Comparison of ENCODE assay signal across 1 cellular context in the genomic region with DNA sequence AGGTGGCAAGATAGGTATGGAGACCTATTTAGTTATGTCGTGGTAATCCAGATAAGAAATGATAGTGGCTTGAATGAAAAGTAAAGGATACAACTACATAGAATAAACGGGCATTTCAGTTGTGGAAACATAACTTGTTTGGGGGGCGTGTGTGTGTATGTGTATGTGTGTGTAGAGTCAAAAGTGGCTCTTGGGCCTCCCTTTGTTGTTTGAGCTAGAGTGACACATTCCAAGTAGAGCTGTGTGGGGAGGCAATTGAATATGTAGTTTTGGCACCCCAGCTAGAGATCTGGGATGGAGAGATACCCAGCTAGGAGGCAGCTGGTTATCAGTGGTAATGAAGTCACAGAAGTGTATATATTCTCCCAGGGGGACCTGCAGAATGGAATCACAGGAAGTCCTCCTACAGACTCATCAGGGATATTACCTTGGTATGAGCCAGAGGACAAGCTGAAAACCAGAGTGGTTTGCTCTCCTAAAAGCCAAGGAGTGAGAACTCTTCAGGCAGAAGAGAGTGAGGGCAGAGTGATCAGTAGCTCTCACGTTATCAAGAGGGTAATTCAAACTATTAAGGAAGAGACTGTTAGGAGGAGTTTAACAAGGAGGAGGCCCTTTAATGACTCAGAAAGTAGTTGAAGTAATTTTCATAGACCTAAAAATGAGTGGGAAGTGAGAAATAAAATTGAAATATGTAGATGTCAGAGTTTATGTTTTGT.
TF ChIP-seq lines count a peak whose summit lies in the region.

No MANE protein-coding gene starts in this region.

TF ChIP-seq in K562, 482 proteins besides CTCF, POLR2A, EP300 and RAD21 (continued from another document and continues in another):
- no peak for TF ChIP-seq CHD4 (IDR thresholded peaks at IDR 0.05; ENCODE audit: insufficient read depth, insufficient replicate concordance, low read depth, low read length, poor library complexity, severe bottlenecking)
- peak; percentile 81 for TF ChIP-seq JUND (IDR thresholded peaks at IDR 0.05; ENCODE audit: borderline replicate concordance, low read depth, low read length)
- TF ChIP-seq JUND (tag; IDR thresholded peaks at IDR 0.05; ENCODE audit: borderline replicate concordance, low read depth, low read length): peak; percentile 71; the same call in 1 of the 3 replicates
- TF ChIP-seq, protein P1, sequence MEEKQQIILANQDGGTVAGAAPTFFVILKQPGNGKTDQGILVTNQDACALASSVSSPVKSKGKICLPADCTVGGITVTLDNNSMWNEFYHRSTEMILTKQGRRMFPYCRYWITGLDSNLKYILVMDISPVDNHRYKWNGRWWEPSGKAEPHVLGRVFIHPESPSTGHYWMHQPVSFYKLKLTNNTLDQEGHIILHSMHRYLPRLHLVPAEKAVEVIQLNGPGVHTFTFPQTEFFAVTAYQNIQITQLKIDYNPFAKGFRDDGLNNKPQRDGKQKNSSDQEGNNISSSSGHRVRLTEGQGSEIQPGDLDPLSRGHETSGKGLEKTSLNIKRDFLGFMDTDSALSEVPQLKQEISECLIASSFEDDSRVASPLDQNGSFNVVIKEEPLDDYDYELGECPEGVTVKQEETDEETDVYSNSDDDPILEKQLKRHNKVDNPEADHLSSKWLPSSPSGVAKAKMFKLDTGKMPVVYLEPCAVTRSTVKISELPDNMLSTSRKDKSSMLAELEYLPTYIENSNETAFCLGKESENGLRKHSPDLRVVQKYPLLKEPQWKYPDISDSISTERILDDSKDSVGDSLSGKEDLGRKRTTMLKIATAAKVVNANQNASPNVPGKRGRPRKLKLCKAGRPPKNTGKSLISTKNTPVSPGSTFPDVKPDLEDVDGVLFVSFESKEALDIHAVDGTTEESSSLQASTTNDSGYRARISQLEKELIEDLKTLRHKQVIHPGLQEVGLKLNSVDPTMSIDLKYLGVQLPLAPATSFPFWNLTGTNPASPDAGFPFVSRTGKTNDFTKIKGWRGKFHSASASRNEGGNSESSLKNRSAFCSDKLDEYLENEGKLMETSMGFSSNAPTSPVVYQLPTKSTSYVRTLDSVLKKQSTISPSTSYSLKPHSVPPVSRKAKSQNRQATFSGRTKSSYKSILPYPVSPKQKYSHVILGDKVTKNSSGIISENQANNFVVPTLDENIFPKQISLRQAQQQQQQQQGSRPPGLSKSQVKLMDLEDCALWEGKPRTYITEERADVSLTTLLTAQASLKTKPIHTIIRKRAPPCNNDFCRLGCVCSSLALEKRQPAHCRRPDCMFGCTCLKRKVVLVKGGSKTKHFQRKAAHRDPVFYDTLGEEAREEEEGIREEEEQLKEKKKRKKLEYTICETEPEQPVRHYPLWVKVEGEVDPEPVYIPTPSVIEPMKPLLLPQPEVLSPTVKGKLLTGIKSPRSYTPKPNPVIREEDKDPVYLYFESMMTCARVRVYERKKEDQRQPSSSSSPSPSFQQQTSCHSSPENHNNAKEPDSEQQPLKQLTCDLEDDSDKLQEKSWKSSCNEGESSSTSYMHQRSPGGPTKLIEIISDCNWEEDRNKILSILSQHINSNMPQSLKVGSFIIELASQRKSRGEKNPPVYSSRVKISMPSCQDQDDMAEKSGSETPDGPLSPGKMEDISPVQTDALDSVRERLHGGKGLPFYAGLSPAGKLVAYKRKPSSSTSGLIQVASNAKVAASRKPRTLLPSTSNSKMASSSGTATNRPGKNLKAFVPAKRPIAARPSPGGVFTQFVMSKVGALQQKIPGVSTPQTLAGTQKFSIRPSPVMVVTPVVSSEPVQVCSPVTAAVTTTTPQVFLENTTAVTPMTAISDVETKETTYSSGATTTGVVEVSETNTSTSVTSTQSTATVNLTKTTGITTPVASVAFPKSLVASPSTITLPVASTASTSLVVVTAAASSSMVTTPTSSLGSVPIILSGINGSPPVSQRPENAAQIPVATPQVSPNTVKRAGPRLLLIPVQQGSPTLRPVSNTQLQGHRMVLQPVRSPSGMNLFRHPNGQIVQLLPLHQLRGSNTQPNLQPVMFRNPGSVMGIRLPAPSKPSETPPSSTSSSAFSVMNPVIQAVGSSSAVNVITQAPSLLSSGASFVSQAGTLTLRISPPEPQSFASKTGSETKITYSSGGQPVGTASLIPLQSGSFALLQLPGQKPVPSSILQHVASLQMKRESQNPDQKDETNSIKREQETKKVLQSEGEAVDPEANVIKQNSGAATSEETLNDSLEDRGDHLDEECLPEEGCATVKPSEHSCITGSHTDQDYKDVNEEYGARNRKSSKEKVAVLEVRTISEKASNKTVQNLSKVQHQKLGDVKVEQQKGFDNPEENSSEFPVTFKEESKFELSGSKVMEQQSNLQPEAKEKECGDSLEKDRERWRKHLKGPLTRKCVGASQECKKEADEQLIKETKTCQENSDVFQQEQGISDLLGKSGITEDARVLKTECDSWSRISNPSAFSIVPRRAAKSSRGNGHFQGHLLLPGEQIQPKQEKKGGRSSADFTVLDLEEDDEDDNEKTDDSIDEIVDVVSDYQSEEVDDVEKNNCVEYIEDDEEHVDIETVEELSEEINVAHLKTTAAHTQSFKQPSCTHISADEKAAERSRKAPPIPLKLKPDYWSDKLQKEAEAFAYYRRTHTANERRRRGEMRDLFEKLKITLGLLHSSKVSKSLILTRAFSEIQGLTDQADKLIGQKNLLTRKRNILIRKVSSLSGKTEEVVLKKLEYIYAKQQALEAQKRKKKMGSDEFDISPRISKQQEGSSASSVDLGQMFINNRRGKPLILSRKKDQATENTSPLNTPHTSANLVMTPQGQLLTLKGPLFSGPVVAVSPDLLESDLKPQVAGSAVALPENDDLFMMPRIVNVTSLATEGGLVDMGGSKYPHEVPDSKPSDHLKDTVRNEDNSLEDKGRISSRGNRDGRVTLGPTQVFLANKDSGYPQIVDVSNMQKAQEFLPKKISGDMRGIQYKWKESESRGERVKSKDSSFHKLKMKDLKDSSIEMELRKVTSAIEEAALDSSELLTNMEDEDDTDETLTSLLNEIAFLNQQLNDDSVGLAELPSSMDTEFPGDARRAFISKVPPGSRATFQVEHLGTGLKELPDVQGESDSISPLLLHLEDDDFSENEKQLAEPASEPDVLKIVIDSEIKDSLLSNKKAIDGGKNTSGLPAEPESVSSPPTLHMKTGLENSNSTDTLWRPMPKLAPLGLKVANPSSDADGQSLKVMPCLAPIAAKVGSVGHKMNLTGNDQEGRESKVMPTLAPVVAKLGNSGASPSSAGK (IDR thresholded peaks at IDR 0.05): no peak
- peak; percentile 69 for TF ChIP-seq ETV1 (tag; conservative IDR thresholded peaks at IDR 0.05; ENCODE audit: low read depth)
- no peak for TF ChIP-seq RBM22 (IDR thresholded peaks at IDR 0.05; ENCODE audit: low read depth, low read length, poor library complexity, severe bottlenecking)
- TF ChIP-seq, protein P2, sequence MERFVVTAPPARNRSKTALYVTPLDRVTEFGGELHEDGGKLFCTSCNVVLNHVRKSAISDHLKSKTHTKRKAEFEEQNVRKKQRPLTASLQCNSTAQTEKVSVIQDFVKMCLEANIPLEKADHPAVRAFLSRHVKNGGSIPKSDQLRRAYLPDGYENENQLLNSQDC (CRISPR knock-in tag; IDR thresholded peaks at IDR 0.05): no peak
- no peak; the same call in 1 of the 2 replicates for TF ChIP-seq E2F1 (CRISPR knock-in tag; IDR thresholded peaks at IDR 0.05)
- no peak for TF ChIP-seq ZNF354B (CRISPR knock-in tag; IDR thresholded peaks at IDR 0.05)
- TF ChIP-seq, protein P3, sequence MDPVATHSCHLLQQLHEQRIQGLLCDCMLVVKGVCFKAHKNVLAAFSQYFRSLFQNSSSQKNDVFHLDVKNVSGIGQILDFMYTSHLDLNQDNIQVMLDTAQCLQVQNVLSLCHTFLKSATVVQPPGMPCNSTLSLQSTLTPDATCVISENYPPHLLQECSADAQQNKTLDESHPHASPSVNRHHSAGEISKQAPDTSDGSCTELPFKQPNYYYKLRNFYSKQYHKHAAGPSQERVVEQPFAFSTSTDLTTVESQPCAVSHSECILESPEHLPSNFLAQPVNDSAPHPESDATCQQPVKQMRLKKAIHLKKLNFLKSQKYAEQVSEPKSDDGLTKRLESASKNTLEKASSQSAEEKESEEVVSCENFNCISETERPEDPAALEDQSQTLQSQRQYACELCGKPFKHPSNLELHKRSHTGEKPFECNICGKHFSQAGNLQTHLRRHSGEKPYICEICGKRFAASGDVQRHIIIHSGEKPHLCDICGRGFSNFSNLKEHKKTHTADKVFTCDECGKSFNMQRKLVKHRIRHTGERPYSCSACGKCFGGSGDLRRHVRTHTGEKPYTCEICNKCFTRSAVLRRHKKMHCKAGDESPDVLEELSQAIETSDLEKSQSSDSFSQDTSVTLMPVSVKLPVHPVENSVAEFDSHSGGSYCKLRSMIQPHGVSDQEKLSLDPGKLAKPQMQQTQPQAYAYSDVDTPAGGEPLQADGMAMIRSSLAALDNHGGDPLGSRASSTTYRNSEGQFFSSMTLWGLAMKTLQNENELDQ (CRISPR knock-in tag; IDR thresholded peaks at IDR 0.05; ENCODE audit: borderline replicate concordance): no peak
- TF ChIP-seq, protein P4, sequence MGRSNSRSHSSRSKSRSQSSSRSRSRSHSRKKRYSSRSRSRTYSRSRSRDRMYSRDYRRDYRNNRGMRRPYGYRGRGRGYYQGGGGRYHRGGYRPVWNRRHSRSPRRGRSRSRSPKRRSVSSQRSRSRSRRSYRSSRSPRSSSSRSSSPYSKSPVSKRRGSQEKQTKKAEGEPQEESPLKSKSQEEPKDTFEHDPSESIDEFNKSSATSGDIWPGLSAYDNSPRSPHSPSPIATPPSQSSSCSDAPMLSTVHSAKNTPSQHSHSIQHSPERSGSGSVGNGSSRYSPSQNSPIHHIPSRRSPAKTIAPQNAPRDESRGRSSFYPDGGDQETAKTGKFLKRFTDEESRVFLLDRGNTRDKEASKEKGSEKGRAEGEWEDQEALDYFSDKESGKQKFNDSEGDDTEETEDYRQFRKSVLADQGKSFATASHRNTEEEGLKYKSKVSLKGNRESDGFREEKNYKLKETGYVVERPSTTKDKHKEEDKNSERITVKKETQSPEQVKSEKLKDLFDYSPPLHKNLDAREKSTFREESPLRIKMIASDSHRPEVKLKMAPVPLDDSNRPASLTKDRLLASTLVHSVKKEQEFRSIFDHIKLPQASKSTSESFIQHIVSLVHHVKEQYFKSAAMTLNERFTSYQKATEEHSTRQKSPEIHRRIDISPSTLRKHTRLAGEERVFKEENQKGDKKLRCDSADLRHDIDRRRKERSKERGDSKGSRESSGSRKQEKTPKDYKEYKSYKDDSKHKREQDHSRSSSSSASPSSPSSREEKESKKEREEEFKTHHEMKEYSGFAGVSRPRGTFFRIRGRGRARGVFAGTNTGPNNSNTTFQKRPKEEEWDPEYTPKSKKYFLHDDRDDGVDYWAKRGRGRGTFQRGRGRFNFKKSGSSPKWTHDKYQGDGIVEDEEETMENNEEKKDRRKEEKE (IDR thresholded peaks at IDR 0.05; ENCODE audit: borderline replicate concordance in 1 of 2, control insufficient read depth in 1 of 2, low read depth in 2 of 2, low read length in 1 of 2): peak in 1 of 2 experiments; percentile 87; a peak in 1 of 4 replicates
- peak; percentile 78; the same call in 1 of the 2 replicates for TF ChIP-seq RNF2 (IDR thresholded peaks at IDR 0.05)
- no peak for TF ChIP-seq TEAD2 (tag; IDR thresholded peaks at IDR 0.05)
- TF ChIP-seq, protein P5, sequence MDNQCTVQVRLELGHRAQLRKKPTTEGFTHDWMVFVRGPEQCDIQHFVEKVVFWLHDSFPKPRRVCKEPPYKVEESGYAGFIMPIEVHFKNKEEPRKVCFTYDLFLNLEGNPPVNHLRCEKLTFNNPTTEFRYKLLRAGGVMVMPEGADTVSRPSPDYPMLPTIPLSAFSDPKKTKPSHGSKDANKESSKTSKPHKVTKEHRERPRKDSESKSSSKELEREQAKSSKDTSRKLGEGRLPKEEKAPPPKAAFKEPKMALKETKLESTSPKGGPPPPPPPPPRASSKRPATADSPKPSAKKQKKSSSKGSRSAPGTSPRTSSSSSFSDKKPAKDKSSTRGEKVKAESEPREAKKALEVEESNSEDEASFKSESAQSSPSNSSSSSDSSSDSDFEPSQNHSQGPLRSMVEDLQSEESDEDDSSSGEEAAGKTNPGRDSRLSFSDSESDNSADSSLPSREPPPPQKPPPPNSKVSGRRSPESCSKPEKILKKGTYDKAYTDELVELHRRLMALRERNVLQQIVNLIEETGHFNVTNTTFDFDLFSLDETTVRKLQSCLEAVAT (IDR thresholded peaks at IDR 0.05): peak; percentile 70 to 84; a peak in 3 of 4 replicates
- TF ChIP-seq MAFG (tag; conservative IDR thresholded peaks at IDR 0.05): no peak
- 0 out of 2 replicates have a peak, but pooled peaks have one; percentile 20 for TF ChIP-seq MYC (IDR thresholded peaks at IDR 0.05; ENCODE audit: low read depth, low read length)
- TF ChIP-seq MYC (CRISPR knock-in tag; IDR thresholded peaks at IDR 0.05; ENCODE audit: borderline replicate concordance, low read depth): no peak
- peak; percentile 86; the same call in 1 of the 2 replicates for TF ChIP-seq ZKSCAN8 (CRISPR knock-in tag; IDR thresholded peaks at IDR 0.05)
- no peak for TF ChIP-seq ZBTB5 (IDR thresholded peaks at IDR 0.05)
- no peak for TF ChIP-seq RFX5 (IDR thresholded peaks at IDR 0.05; ENCODE audit: low read depth, low read length)
- TF ChIP-seq NFRKB (IDR thresholded peaks at IDR 0.05; ENCODE audit: low read depth): no peak; the same call in 1 of the 2 replicates
- TF ChIP-seq ZNF436 (CRISPR knock-in tag; IDR thresholded peaks at IDR 0.05): no peak
- TF ChIP-seq PTBP1 (IDR thresholded peaks at IDR 0.05; ENCODE audit: low read depth, low read length): no peak
- TF ChIP-seq, protein P6, sequence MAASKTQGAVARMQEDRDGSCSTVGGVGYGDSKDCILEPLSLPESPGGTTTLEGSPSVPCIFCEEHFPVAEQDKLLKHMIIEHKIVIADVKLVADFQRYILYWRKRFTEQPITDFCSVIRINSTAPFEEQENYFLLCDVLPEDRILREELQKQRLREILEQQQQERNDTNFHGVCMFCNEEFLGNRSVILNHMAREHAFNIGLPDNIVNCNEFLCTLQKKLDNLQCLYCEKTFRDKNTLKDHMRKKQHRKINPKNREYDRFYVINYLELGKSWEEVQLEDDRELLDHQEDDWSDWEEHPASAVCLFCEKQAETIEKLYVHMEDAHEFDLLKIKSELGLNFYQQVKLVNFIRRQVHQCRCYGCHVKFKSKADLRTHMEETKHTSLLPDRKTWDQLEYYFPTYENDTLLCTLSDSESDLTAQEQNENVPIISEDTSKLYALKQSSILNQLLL (CRISPR knock-in tag; IDR thresholded peaks at IDR 0.05; ENCODE audit: borderline replicate concordance): no peak
- TF ChIP-seq FOS (IDR thresholded peaks at IDR 0.05; ENCODE audit: extremely low read depth, insufficient read length): no peak
- TF ChIP-seq POLR2AphosphoS5 (IDR thresholded peaks at IDR 0.05; ENCODE audit: control insufficient read depth, insufficient read depth, low read depth, low read length): peak; percentile 99
